ENCODE assay signal across 8 cellular contexts in genomic region chr16:20866161-20866772, GRCh38. TPM values are rescaled to one million over a fixed set of nuclear protein-coding genes. Genes with fewer than 3 reads are reported as not detected.
A peak's percentile ranks its signal among the peaks of the same experiment; 100 is the strongest.
DNase-seq lines count a peak whose midpoint lies in the region; ATAC-seq and TF ChIP-seq lines count a peak whose summit lies in the region.

No MANE protein-coding gene starts in this region.

- no peak overlapping the region for H3K4me3 Mint-ChIP-seq in activated naive CD8-positive, alpha-beta T cell treated with anti-CD3 and anti-CD28 coated beads for 36 hours
- H3K4me3 Mint-ChIP-seq in stimulated activated naive CD8-positive, alpha-beta T cell treated with anti-CD3 and anti-CD28 coated beads, Interleukin-15, Interleukin-2, amounts not matched to agents 100 ng/mL and 50 ng/mL, for 24 hours, result no peak overlapping the region
- H3K4me3 Mint-ChIP-seq in naive thymus-derived CD4-positive, alpha-beta T cell, result peak overlapping the region in 1 of 10 donors; percentile 5

- no peak for TF ChIP-seq CTCF in heart right ventricle (IDR thresholded peaks at IDR 0.05)

- peak overlapping the region; percentile 11 to 80 (median 58) for H3K27ac ChIP-seq in heart right ventricle
- H3K27ac ChIP-seq in naive thymus-derived CD4-positive, alpha-beta T cell (ENCODE audit: low read depth, low read length), result no peak overlapping the region

- WGBS in heart right ventricle, 2 donors, result 51 to 64% methylated on average over 6 of the region's 6 CpGs

- H3K9me3 Mint-ChIP-seq in activated naive CD8-positive, alpha-beta T cell treated with anti-CD3 and anti-CD28 coated beads for 36 hours, result no peaks in the 10 kb centered on the region
- no peaks in the 10 kb centered on the region for H3K9me3 Mint-ChIP-seq in stimulated activated naive CD8-positive, alpha-beta T cell treated with anti-CD3 and anti-CD28 coated beads, Interleukin-15, Interleukin-2, amounts not matched to agents 100 ng/mL and 50 ng/mL, for 24 hours
- H3K9me3 Mint-ChIP-seq in naive thymus-derived CD4-positive, alpha-beta T cell, result peaks cover 0 to 3% (median 0%) of the 10 kb centered on the region in 11 donors

- H3K4me1 Mint-ChIP-seq in activated naive CD8-positive, alpha-beta T cell treated with anti-CD3 and anti-CD28 coated beads for 36 hours, result peaks cover 22% of the 10 kb centered on the region
- peaks cover 31% of the 10 kb centered on the region for H3K4me1 Mint-ChIP-seq in stimulated activated naive CD8-positive, alpha-beta T cell treated with anti-CD3 and anti-CD28 coated beads, Interleukin-15, Interleukin-2, amounts not matched to agents 100 ng/mL and 50 ng/mL, for 24 hours (ENCODE audit: low read depth)
- peaks cover 9 to 60% (median 15%) of the 10 kb centered on the region in 7 donors for H3K4me1 Mint-ChIP-seq in naive thymus-derived CD4-positive, alpha-beta T cell

- H3K9me3 ChIP-seq in heart right ventricle, result no peaks in the 10 kb centered on the region
- no peaks in the 10 kb centered on the region for H3K9me3 ChIP-seq in naive thymus-derived CD4-positive, alpha-beta T cell (ENCODE audit: control insufficient read depth in 2 of 3, low read length in 3 of 3)

- peaks cover 12% of the 10 kb centered on the region for H3K36me3 Mint-ChIP-seq in activated naive CD8-positive, alpha-beta T cell treated with anti-CD3 and anti-CD28 coated beads for 36 hours
- H3K36me3 Mint-ChIP-seq in stimulated activated naive CD8-positive, alpha-beta T cell treated with anti-CD3 and anti-CD28 coated beads, Interleukin-15, Interleukin-2, amounts not matched to agents 100 ng/mL and 50 ng/mL, for 24 hours (ENCODE audit: low read depth), result peaks cover 25% of the 10 kb centered on the region
- H3K36me3 Mint-ChIP-seq in naive thymus-derived CD4-positive, alpha-beta T cell, result peaks cover 5 to 46% (median 18%) of the 10 kb centered on the region in 5 donors

- H3K36me3 ChIP-seq in heart right ventricle, result peaks cover 0 to 14% (median 0%) of the 10 kb centered on the region in 9 donors
- H3K36me3 ChIP-seq in naive thymus-derived CD4-positive, alpha-beta T cell (ENCODE audit: control insufficient read depth in 2 of 3, insufficient read depth in 3 of 3, low read length in 3 of 3), result peaks cover 0 to 14% (median 0%) of the 10 kb centered on the region in 3 experiments

- POLR2A ChIA-PET in naive thymus-derived CD4-positive, alpha-beta T cell (lab: Charles Lee), result no interaction called here

- H3K4me3 ChIP-seq in heart right ventricle, result no peak overlapping the region
- H3K4me3 ChIP-seq in naive thymus-derived CD4-positive, alpha-beta T cell (ENCODE audit: low read length), result no peak overlapping the region

- ATAC-seq in heart right ventricle (peak in 7 of 8 donors; percentile 12 to 66 (median 50)), HG02759 (IDR thresholded peaks at IDR 0.05; ENCODE audit: unreplicated experiment) (no peak)
- no peak for ATAC-seq in naive thymus-derived CD4-positive, alpha-beta T cell

- H3K4me1 ChIP-seq in heart right ventricle, result peaks cover 25 to 83% (median 78%) of the 10 kb centered on the region in 9 donors
- no peaks in the 10 kb centered on the region for H3K4me1 ChIP-seq in naive thymus-derived CD4-positive, alpha-beta T cell (ENCODE audit: control insufficient read depth in 2 of 2, insufficient read depth in 2 of 2, low read length in 2 of 2)

- H3K27me3 Mint-ChIP-seq in activated naive CD8-positive, alpha-beta T cell treated with anti-CD3 and anti-CD28 coated beads for 36 hours, result no peaks in the 10 kb centered on the region
- no peaks in the 10 kb centered on the region for H3K27me3 Mint-ChIP-seq in stimulated activated naive CD8-positive, alpha-beta T cell treated with anti-CD3 and anti-CD28 coated beads, Interleukin-15, Interleukin-2, amounts not matched to agents 100 ng/mL and 50 ng/mL, for 24 hours
- H3K27me3 Mint-ChIP-seq in naive thymus-derived CD4-positive, alpha-beta T cell, result no peaks in the 10 kb centered on the region

- intact Hi-C loops in heart right ventricle (cut with DNase I), result loop anchor here in 3 of 10 donors (5.0 kb wide), 1 partner anchor 36 kb away; the partner anchor contains the start of genes DCUN1D3 (in 3 of the 3) and LYRM1 (in 3 of the 3)
- intact Hi-C loops in naive thymus-derived CD4-positive, alpha-beta T cell (cut with micrococcal nuclease), result no loop called here

- H3K27me3 ChIP-seq in heart right ventricle, result no peaks in the 10 kb centered on the region
- no peaks in the 10 kb centered on the region for H3K27me3 ChIP-seq in naive thymus-derived CD4-positive, alpha-beta T cell (ENCODE audit: control insufficient read depth in 2 of 2, insufficient read depth in 2 of 2, low read length in 2 of 2)

- H3K27ac Mint-ChIP-seq in activated naive CD8-positive, alpha-beta T cell treated with anti-CD3 and anti-CD28 coated beads for 36 hours, result peak overlapping the region; percentile 10
- peak overlapping the region; percentile 23 for H3K27ac Mint-ChIP-seq in stimulated activated naive CD8-positive, alpha-beta T cell treated with anti-CD3 and anti-CD28 coated beads, Interleukin-15, Interleukin-2, amounts not matched to agents 100 ng/mL and 50 ng/mL, for 24 hours
- peak overlapping the region in 1 of 9 donors; percentile 73 for H3K27ac Mint-ChIP-seq in naive thymus-derived CD4-positive, alpha-beta T cell

- CTCF ChIA-PET in naive thymus-derived CD4-positive, alpha-beta T cell (lab: Charles Lee), result interaction anchor here (1.2 kb wide), 1 partner anchor 15 kb away, joined by 4 read pairs; no protein-coding TSS in a partner anchor

- DNase-seq in GDM1 (lab: John Stamatoyannopoulos, UW) (peak; percentile 11), HPDE6-E6E7 (ENCODE audit: extremely low spot score) (peak; percentile 83), heart right ventricle (peak; percentile 29 to 34), NCI-H526 (lab: John Stamatoyannopoulos, UW) (no peak)
- no peak for DNase-seq in activated naive CD8-positive, alpha-beta T cell treated with anti-CD3 and anti-CD28 coated beads for 36 hours
- DNase-seq in naive thymus-derived CD4-positive, alpha-beta T cell, result no peak

RNA-seq across cellular contexts. Expression of gene DCUN1D3, which starts 33.9 kb away (rescaled TPM):
- total RNA-seq in activated naive CD8-positive, alpha-beta T cell treated with anti-CD3 and anti-CD28 coated beads for 36 hours, result 1 to 10 TPM; 7.7 to 8.2 TPM
- total RNA-seq in heart right ventricle, result 10 to 100 TPM in 6 of 10 donors, 1 to 10 TPM in 4; 7.8 to 32.6 (median 11.2) TPM
- 1 to 10 TPM; 3.4 to 4.2 TPM for polyA plus RNA-seq in heart right ventricle
- total RNA-seq in naive thymus-derived CD4-positive, alpha-beta T cell, result 10 to 100 TPM in 1 of 5 experiments, 1 to 10 TPM in 4; 4.0 to 15.7 (median 6.5) TPM
- polyA plus RNA-seq in naive thymus-derived CD4-positive, alpha-beta T cell, result 1 to 10 TPM in 1 of 2 donors, under 1 TPM in 1; 0.82 to 1.4 TPM

RNA-seq across cellular contexts. Expression of gene LYRM1, which starts 34.3 kb away (rescaled TPM):
- 10 to 100 TPM; 22.8 to 25.0 TPM for total RNA-seq in activated naive CD8-positive, alpha-beta T cell treated with anti-CD3 and anti-CD28 coated beads for 36 hours
- 10 to 100 TPM; 37.4 to 69.1 (median 48.9) TPM for total RNA-seq in heart right ventricle
- polyA plus RNA-seq in heart right ventricle, result 10 to 100 TPM; 59.9 to 69.4 TPM
- 10 to 100 TPM; 13.4 to 29.1 (median 20.0) TPM for total RNA-seq in naive thymus-derived CD4-positive, alpha-beta T cell
- polyA plus RNA-seq in naive thymus-derived CD4-positive, alpha-beta T cell, result 10 to 100 TPM; 33.3 to 43.8 TPM

RNA-seq across cellular contexts. Expression of gene REXO5, which starts 59.9 kb away (rescaled TPM):
- total RNA-seq in activated naive CD8-positive, alpha-beta T cell treated with anti-CD3 and anti-CD28 coated beads for 36 hours, result 10 to 100 TPM; 14.4 to 14.8 TPM
- 1 to 10 TPM; 3.1 to 6.9 (median 5.2) TPM for total RNA-seq in heart right ventricle
- polyA plus RNA-seq in heart right ventricle, result 1 to 10 TPM; 2.0 to 2.6 TPM
- 1 to 10 TPM in 3 of 5 experiments, under 1 TPM in 2; 0.35 to 9.5 (median 1.6) TPM for total RNA-seq in naive thymus-derived CD4-positive, alpha-beta T cell
- not detected for polyA plus RNA-seq in naive thymus-derived CD4-positive, alpha-beta T cell

RNA-seq across cellular contexts. Expression of gene ERI2, which starts 60.0 kb away (rescaled TPM):
- 10 to 100 TPM; 22.6 to 25.1 TPM for total RNA-seq in activated naive CD8-positive, alpha-beta T cell treated with anti-CD3 and anti-CD28 coated beads for 36 hours
- 10 to 100 TPM in 8 of 10 donors, 1 to 10 TPM in 2; 8.1 to 13.6 (median 12.0) TPM for total RNA-seq in heart right ventricle
- polyA plus RNA-seq in heart right ventricle, result 10 to 100 TPM in 1 of 2 donors, 1 to 10 TPM in 1; 3.2 to 10.6 TPM
- total RNA-seq in naive thymus-derived CD4-positive, alpha-beta T cell, result 10 to 100 TPM in 1 of 5 experiments, 1 to 10 TPM in 4; 2.4 to 10.4 (median 3.6) TPM
- polyA plus RNA-seq in naive thymus-derived CD4-positive, alpha-beta T cell, result 1 to 10 TPM; 1.8 to 2.1 TPM

Comparison
In these comparisons a context has a peak if more than half of its experiments do, and no peak if none do; other contexts are left out.
1. DNase-seq: peak in GDM1 (single experiment), HPDE6-E6E7 (single experiment) and heart right ventricle (2 of 2); none in activated naive CD8-positive, alpha-beta T cell treated with anti-CD3 and anti-CD28 coated beads for 36 hours (single experiment), naive thymus-derived CD4-positive, alpha-beta T cell (0 of 9) and NCI-H526 (0 of 2).
2. ATAC-seq: peak in heart right ventricle (7 of 8); none in HG02759 (single experiment) and naive thymus-derived CD4-positive, alpha-beta T cell (single experiment).